ENCODE assay signal across 21 cellular contexts in genomic region chr6:44708208-44708607, GRCh38.
"Had no signal": no experiment of that assay in that cellular context is flagged by ENCODE, and none has a peak within 500 bp of the region (broad histone marks: within the 10 kb centered on the region; RNA-seq: fewer than 3 reads in every experiment).

No MANE protein-coding gene starts in this region.

- H3K36me3 ChIP-seq: esophagus squamous epithelium, gastrocnemius medialis, neutrophil, pancreas, right atrium auricular region, spleen, transverse colon had no signal

- H3K4me3 Mint-ChIP-seq: activated naive CD4-positive, alpha-beta T cell treated with anti-CD3 and anti-CD28 coated beads, Interleukin-2, amount 50 U/mL, for 24 hours; activated T-cell treated with anti-CD3 and anti-CD28 coated beads, Interleukin-2, amount 50 U/mL, for 4 hours; effector memory CD8-positive, alpha-beta T cell; memory B cell; natural killer cell treated with Interleukin-12 subunit alpha and Interleukin-12 subunit beta and Interleukin-15 and Interleukin-18, amount 100 ng/mL, for 72 hours; WTC11 had no signal

- H3K36me3 Mint-ChIP-seq: memory B cell, WTC11 had no signal

- H3K9me3 ChIP-seq: esophagus squamous epithelium, gastrocnemius medialis, neutrophil, pancreas, psoas muscle, right atrium auricular region, spleen, transverse colon had no signal

- H3K9me3 Mint-ChIP-seq: effector memory CD8-positive, alpha-beta T cell had no signal

- DNase-seq: activated CD8-positive, alpha-beta memory T cell treated with anti-CD3 and anti-CD28 coated beads for 24 hours; activated CD8-positive, alpha-beta memory T cell treated with anti-CD3 and anti-CD28 coated beads, Interleukin-2, amount 50 U/mL, for 4 hours; activated gamma-delta T cell; activated T-cell treated with anti-CD3 and anti-CD28 coated beads, Interleukin-2, amount 50 U/mL, for 4 hours; central memory CD4-positive, alpha-beta T cell; dorsolateral prefrontal cortex; effector memory CD8-positive, alpha-beta T cell; esophagus squamous epithelium; gastrocnemius medialis; hippocampal formation; pancreas; psoas muscle; spleen; stimulated activated CD4-positive, alpha-beta T cell treated with anti-CD3 and anti-CD28 coated beads, Interleukin-4, amount 100 ng/mL, for 1 hour; transverse colon had no signal

- H3K4me3 ChIP-seq: dorsolateral prefrontal cortex, esophagus squamous epithelium, gastrocnemius medialis, pancreas, psoas muscle, right atrium auricular region, spleen, transverse colon had no signal

- H3K27me3 Mint-ChIP-seq: activated naive CD4-positive, alpha-beta T cell treated with anti-CD3 and anti-CD28 coated beads, Interleukin-2, amount 50 U/mL, for 24 hours; effector memory CD8-positive, alpha-beta T cell; natural killer cell treated with Interleukin-12 subunit alpha and Interleukin-12 subunit beta and Interleukin-15 and Interleukin-18, amount 100 ng/mL, for 72 hours had no signal

- H3K4me1 Mint-ChIP-seq: memory B cell, WTC11 had no signal

- H3K27ac Mint-ChIP-seq: activated naive CD4-positive, alpha-beta T cell treated with anti-CD3 and anti-CD28 coated beads, Interleukin-2, amount 50 U/mL, for 24 hours; effector memory CD8-positive, alpha-beta T cell; memory B cell; WTC11 had no signal

- H3K27me3 ChIP-seq: esophagus squamous epithelium, gastrocnemius medialis, neutrophil, pancreas, right atrium auricular region, spleen, transverse colon had no signal

- H3K4me1 ChIP-seq: esophagus squamous epithelium, gastrocnemius medialis, pancreas, psoas muscle, right atrium auricular region, spleen, transverse colon had no signal
